10 cellular contexts compared by ENCODE assay signal in the genomic region with DNA sequence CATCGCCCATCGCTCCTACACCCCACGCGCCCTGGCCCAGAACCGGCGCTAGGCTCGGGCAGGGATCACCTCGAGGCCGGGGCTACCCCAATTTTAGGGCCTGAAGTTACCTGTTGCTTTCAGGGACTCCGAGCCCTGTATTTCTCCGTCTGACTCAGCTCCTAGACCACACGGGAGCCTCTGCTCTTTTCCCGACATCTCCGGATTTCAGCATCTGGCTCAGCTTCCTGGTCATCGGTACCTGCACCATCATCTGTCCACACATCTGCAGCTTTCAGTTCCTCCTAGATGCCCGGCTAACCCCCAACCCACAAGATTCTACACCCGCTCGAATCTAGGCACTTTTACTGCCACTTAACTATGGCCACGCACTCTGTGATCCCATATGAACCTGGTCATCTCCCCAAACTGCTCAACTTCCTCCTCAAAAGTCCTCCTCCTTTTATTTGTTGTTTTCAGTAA. TPM values are rescaled to one million over a fixed set of nuclear protein-coding genes. Genes with fewer than 3 reads are reported as not detected.
DNase-seq lines count a peak whose midpoint lies in the region; ATAC-seq, FAIRE-seq and TF ChIP-seq lines count a peak whose summit lies in the region.
"Had no signal": no experiment of that assay in that cellular context is flagged by ENCODE, and none has a peak within 500 bp of the region (broad histone marks: within the 10 kb centered on the region; RNA-seq: fewer than 3 reads in every experiment).

No MANE protein-coding gene starts in this region.

- H3K36me3 ChIP-seq in endothelial cell of umbilical vein (ENCODE audit: control insufficient read depth in 2 of 2, extremely low read depth in 1 of 2, insufficient read depth in 2 of 2, low read length in 2 of 2) = no peaks in the 10 kb centered on the region
- no peaks in the 10 kb centered on the region for H3K36me3 ChIP-seq in smooth muscle cell (ENCODE audit: low read depth)

- H3K36me3 Mint-ChIP-seq in HFFc6 (ENCODE audit: low read depth) = no peaks in the 10 kb centered on the region

- TF ChIP-seq CTCF in endothelial cell of umbilical vein (IDR thresholded peaks at IDR 0.05; ENCODE audit: extremely low read depth in 1 of 2, insufficient read depth in 1 of 2, low read depth in 1 of 2, low read length in 2 of 2) = no peak
- TF ChIP-seq CTCF in smooth muscle cell (IDR thresholded peaks at IDR 0.05; ENCODE audit: borderline replicate concordance, insufficient read depth, poor library complexity, severe bottlenecking) = no peak
- no peak for TF ChIP-seq CTCF in HFFc6 (IDR thresholded peaks at IDR 0.05)

- no peaks in the 10 kb centered on the region for H3K9me3 Mint-ChIP-seq in HFFc6
- H3K9me3 Mint-ChIP-seq: dendritic cell treated with granulocyte-macrophage colony-stimulating factor and Interleukin-4, amounts not matched to agents 40 ng/mL and 50 ng/mL, for 4 days had no signal

- H3F3A ChIP-seq in smooth muscle cell (ENCODE audit: low read depth) = no peaks in the 10 kb centered on the region

- no peaks in the 10 kb centered on the region for H3K9me1 ChIP-seq in endothelial cell of umbilical vein (replicated peaks; ENCODE audit: control insufficient read depth, extremely low read depth, insufficient read depth, low read length)

- H3K4me3 ChIP-seq in endothelial cell of umbilical vein (replicated peaks in 1 of 3; ENCODE audit: insufficient read depth in 1 of 3, low read depth in 1 of 3, low read length in 3 of 3) (peak overlapping the region; percentile 46 to 52 (median 51)), smooth muscle cell (peak overlapping the region; percentile 73)

- H3K27ac Mint-ChIP-seq in HFFc6 = no peak overlapping the region
- H3K27ac Mint-ChIP-seq: dendritic cell treated with granulocyte-macrophage colony-stimulating factor and Interleukin-4, amounts not matched to agents 40 ng/mL and 50 ng/mL, for 4 days had no signal

- no peaks in the 10 kb centered on the region for H3K79me2 ChIP-seq in endothelial cell of umbilical vein (ENCODE audit: control insufficient read depth, insufficient read depth, low read length)
- H3K79me2 ChIP-seq in smooth muscle cell (ENCODE audit: low read depth) = no peaks in the 10 kb centered on the region

- DNase-seq in endothelial cell of umbilical vein (ENCODE audit: low read depth, low spot score) (no peak), smooth muscle cell (lab: John Stamatoyannopoulos, UW; ENCODE audit: unreplicated experiment) (no peak), HFFc6 (no peak), HuH-7 (ENCODE audit: low spot score) (no peak), T1000 (lab: John Stamatoyannopoulos, UW) (no peak)
- DNase-seq in activated CD4-positive, alpha-beta T cell treated with anti-CD3 and anti-CD28 coated beads, Interleukin-2, amount 50 U/mL, for 1 hour = no peak

- peak; percentile 33 for FAIRE-seq in endothelial cell of umbilical vein (lab: Jason Lieb, UNC)

- CTCF ChIA-PET in endothelial cell of umbilical vein (lab: Charles Lee) = interaction anchor here (0.8 to 5.1 kb wide), 31 partner anchors 9 to 441 kb away, joined by 3 to 112 read pairs (median 5); a partner anchor contains a TSS

- H3K4me1 ChIP-seq in endothelial cell of umbilical vein (ENCODE audit: control insufficient read depth, extremely low read depth, insufficient read depth, low read length) (peaks cover 8% of the 10 kb centered on the region), smooth muscle cell (ENCODE audit: low read depth) (peaks cover 4% of the 10 kb centered on the region)

- H3K4me2 ChIP-seq in endothelial cell of umbilical vein (ENCODE audit: insufficient read depth, low read length) (peak overlapping the region; percentile 80), smooth muscle cell (peak overlapping the region; percentile 99)

- POLR2A ChIA-PET in endothelial cell of umbilical vein (lab: Charles Lee) = no interaction called here

- TF ChIP-seq POLR2A in endothelial cell of umbilical vein (IDR thresholded peaks at IDR 0.05; ENCODE audit: low read depth, low read length) = no peak

- no TSS peak for BruUV-seq in endothelial cell of umbilical vein (replicated peaks; lab: Mats Ljungman, UMichigan)

- H3K4me1 Mint-ChIP-seq in HFFc6 (ENCODE audit: low read depth) = no peaks in the 10 kb centered on the region

- H3K4me3 Mint-ChIP-seq in HFFc6 = no peak overlapping the region
- H3K4me3 Mint-ChIP-seq: dendritic cell treated with granulocyte-macrophage colony-stimulating factor and Interleukin-4, amounts not matched to agents 40 ng/mL and 50 ng/mL, for 4 days had no signal

- peak overlapping the region; percentile 33 for H3K9ac ChIP-seq in endothelial cell of umbilical vein (replicated peaks; ENCODE audit: extremely low read depth, insufficient read depth, low read length)
- no peak overlapping the region for H3K9ac ChIP-seq in smooth muscle cell (ENCODE audit: low read depth)

- H2AFZ ChIP-seq in endothelial cell of umbilical vein (ENCODE audit: low read depth, low read length) = peak overlapping the region; percentile 96
- H2AFZ ChIP-seq in smooth muscle cell (ENCODE audit: low read depth) = peak overlapping the region; percentile 100

- no peaks in the 10 kb centered on the region for H3K9me3 ChIP-seq in endothelial cell of umbilical vein (replicated peaks; ENCODE audit: control insufficient read depth, insufficient read depth, low read length)
- H3K9me3 ChIP-seq in smooth muscle cell (replicated peaks; ENCODE audit: low read depth) = no peaks in the 10 kb centered on the region

- intact Hi-C loops in endothelial cell of umbilical vein (cut with micrococcal nuclease) = loop anchor here (1.0 to 5.0 kb wide), 6 partner anchors 46 to 419 kb away; no protein-coding TSS in a partner anchor

- 64% methylated on average over 19 of the region's 19 CpGs for WGBS in smooth muscle cell (ENCODE audit: low lambda C conversion rate)

- no peaks in the 10 kb centered on the region; the same call in 1 of the 2 replicates for H3K27me3 Mint-ChIP-seq in HFFc6 (ENCODE audit: insufficient read depth)
- H3K27me3 Mint-ChIP-seq: dendritic cell treated with granulocyte-macrophage colony-stimulating factor and Interleukin-4, amounts not matched to agents 40 ng/mL and 50 ng/mL, for 4 days had no signal

- dilution Hi-C loops in endothelial cell of umbilical vein (cut with MboI; ENCODE audit: extremely low pct_ligation_motif_present, low sequenced_read_pairs) = no loop called here

- H3K27ac ChIP-seq in endothelial cell of umbilical vein (ENCODE audit: insufficient read depth, low read depth, low read length) (no peak overlapping the region), smooth muscle cell (ENCODE audit: low read depth) (no peak overlapping the region)

- H3K27me3 ChIP-seq in endothelial cell of umbilical vein (ENCODE audit: control insufficient read depth in 2 of 2, insufficient read depth in 2 of 2, low read length in 2 of 2) (peaks cover 2 to 9% of the 10 kb centered on the region in 2 experiments), smooth muscle cell (ENCODE audit: low read depth) (peaks cover 14% of the 10 kb centered on the region)

- no peaks in the 10 kb centered on the region for H4K20me1 ChIP-seq in endothelial cell of umbilical vein (replicated peaks; ENCODE audit: control insufficient read depth, extremely low read depth, insufficient read depth, low read length)
- H4K20me1 ChIP-seq in smooth muscle cell (ENCODE audit: low read depth) = no peaks in the 10 kb centered on the region

- peak; percentile 14 for ATAC-seq in GM19328 (IDR thresholded peaks at IDR 0.05; ENCODE audit: unreplicated experiment)
- ATAC-seq in HG03175 (IDR thresholded peaks at IDR 0.05; ENCODE audit: unreplicated experiment) = peak; percentile 10

RNA-seq across cellular contexts. Expression of a gene that starts 12.1 kb away (rescaled TPM):
- total RNA-seq in endothelial cell of umbilical vein (not detected in 2 replicates), smooth muscle cell (not detected in 2 replicates)
- polyA plus RNA-seq in endothelial cell of umbilical vein (0.06 and 0.08 TPM in 2 replicates), smooth muscle cell (0.26 and 0.64 TPM in 2 replicates)
- polyA plus RNA-seq in endothelial cell of umbilical vein (2011; cell fraction: cytosol; rRNA removed) = 0.04 and 0.06 TPM in 2 replicates
- polyA plus RNA-seq in endothelial cell of umbilical vein (2011; cell fraction: nucleus; rRNA removed) = 0.08 and 0.14 TPM in 2 replicates
- polyA plus RNA-seq in endothelial cell of umbilical vein (2012) = 1.9 and 15.0 TPM in 2 replicates
- 0.15 TPM in 1 of 2 replicates, not detected in the other for polyA minus RNA-seq in endothelial cell of umbilical vein
- not detected for polyA minus RNA-seq in endothelial cell of umbilical vein (2011; cell fraction: cytosol; rRNA and poly(A)+ RNA removed)
- not detected in 2 replicates for polyA minus RNA-seq in endothelial cell of umbilical vein (2011; cell fraction: nucleus; rRNA and poly(A)+ RNA removed)
- under 1 TPM in 2 of 6 experiments, not detected in 4; 0.21 to 0.38 TPM for total RNA-seq in HFFc6 (2021; fragmentation: NEBNext Ultra II Directional; extraction: Animal tissue kit (Norgen Biotek cat#: 25700))
- total RNA-seq: SK-MEL-5 had no signal

RNA-seq across cellular contexts. Expression of a gene that starts 29.2 kb away (rescaled TPM):
- total RNA-seq in endothelial cell of umbilical vein (not detected in 2 replicates), smooth muscle cell (0.31 TPM in 1 of 2 replicates, not detected in the other)
- polyA plus RNA-seq in endothelial cell of umbilical vein (not detected in 2 replicates), smooth muscle cell (not detected in 2 replicates)
- not detected in 2 replicates for polyA plus RNA-seq in endothelial cell of umbilical vein (2011; cell fraction: cytosol; rRNA removed)
- polyA plus RNA-seq in endothelial cell of umbilical vein (2011; cell fraction: nucleus; rRNA removed) = not detected in 2 replicates
- not detected in 2 replicates for polyA plus RNA-seq in endothelial cell of umbilical vein (2012)
- not detected in 2 replicates for polyA minus RNA-seq in endothelial cell of umbilical vein
- polyA minus RNA-seq in endothelial cell of umbilical vein (2011; cell fraction: cytosol; rRNA and poly(A)+ RNA removed) = not detected
- polyA minus RNA-seq in endothelial cell of umbilical vein (2011; cell fraction: nucleus; rRNA and poly(A)+ RNA removed) = not detected in 2 replicates
- total RNA-seq in HFFc6 (2021; fragmentation: NEBNext Ultra II Directional; extraction: Animal tissue kit (Norgen Biotek cat#: 25700)) = 1 to 10 TPM; 1.3 to 5.0 (median 1.8) TPM

RNA-seq across cellular contexts. Expression of a gene that starts 32.9 kb away (rescaled TPM):
- total RNA-seq in endothelial cell of umbilical vein (24.1 and 25.7 TPM in 2 replicates), smooth muscle cell (13.9 and 20.5 TPM in 2 replicates)
- polyA plus RNA-seq in endothelial cell of umbilical vein (11.9 and 15.3 TPM in 2 replicates), smooth muscle cell (12.0 and 15.9 TPM in 2 replicates)
- 18.3 and 22.3 TPM in 2 replicates for polyA plus RNA-seq in endothelial cell of umbilical vein (2011; cell fraction: cytosol; rRNA removed)
- polyA plus RNA-seq in endothelial cell of umbilical vein (2011; cell fraction: nucleus; rRNA removed) = 23.9 and 26.7 TPM in 2 replicates
- 18.9 and 38.7 TPM in 2 replicates for polyA plus RNA-seq in endothelial cell of umbilical vein (2012)
- polyA minus RNA-seq in endothelial cell of umbilical vein = 16.1 and 19.0 TPM in 2 replicates
- 6.8 TPM for polyA minus RNA-seq in endothelial cell of umbilical vein (2011; cell fraction: cytosol; rRNA and poly(A)+ RNA removed)
- 19.5 and 24.1 TPM in 2 replicates for polyA minus RNA-seq in endothelial cell of umbilical vein (2011; cell fraction: nucleus; rRNA and poly(A)+ RNA removed)
- 10 to 100 TPM; 32.6 to 42.9 (median 36.9) TPM for total RNA-seq in HFFc6 (2021; fragmentation: NEBNext Ultra II Directional; extraction: Animal tissue kit (Norgen Biotek cat#: 25700))

RNA-seq across cellular contexts. Expression of a gene that starts 49.5 kb away (rescaled TPM):
- 0.24 and 0.39 TPM in 2 replicates for total RNA-seq in endothelial cell of umbilical vein
- 2.0 and 2.5 TPM in 2 replicates for polyA plus RNA-seq in endothelial cell of umbilical vein
- 5.7 and 10.5 TPM in 2 replicates for polyA plus RNA-seq in endothelial cell of umbilical vein (2011; cell fraction: cytosol; rRNA removed)
- 15.3 and 26.8 TPM in 2 replicates for polyA plus RNA-seq in endothelial cell of umbilical vein (2011; cell fraction: nucleus; rRNA removed)
- 0.34 and 10.5 TPM in 2 replicates for polyA plus RNA-seq in endothelial cell of umbilical vein (2012)
- 0.83 and 2.8 TPM in 2 replicates for polyA minus RNA-seq in endothelial cell of umbilical vein
- not detected for polyA minus RNA-seq in endothelial cell of umbilical vein (2011; cell fraction: cytosol; rRNA and poly(A)+ RNA removed)
- polyA minus RNA-seq in endothelial cell of umbilical vein (2011; cell fraction: nucleus; rRNA and poly(A)+ RNA removed) = 7.7 and 14.2 TPM in 2 replicates
- 26.8 and 29.8 TPM in 2 replicates for total RNA-seq in smooth muscle cell
- polyA plus RNA-seq in smooth muscle cell = 8.9 and 15.5 TPM in 2 replicates
- 10 to 100 TPM; 30.9 to 91.5 (median 36.1) TPM for total RNA-seq in HFFc6 (2021; fragmentation: NEBNext Ultra II Directional; extraction: Animal tissue kit (Norgen Biotek cat#: 25700))
- total RNA-seq: SK-MEL-5 had no signal
